Comparison of ENCODE assay signal across 20 cellular contexts in the genomic region with DNA sequence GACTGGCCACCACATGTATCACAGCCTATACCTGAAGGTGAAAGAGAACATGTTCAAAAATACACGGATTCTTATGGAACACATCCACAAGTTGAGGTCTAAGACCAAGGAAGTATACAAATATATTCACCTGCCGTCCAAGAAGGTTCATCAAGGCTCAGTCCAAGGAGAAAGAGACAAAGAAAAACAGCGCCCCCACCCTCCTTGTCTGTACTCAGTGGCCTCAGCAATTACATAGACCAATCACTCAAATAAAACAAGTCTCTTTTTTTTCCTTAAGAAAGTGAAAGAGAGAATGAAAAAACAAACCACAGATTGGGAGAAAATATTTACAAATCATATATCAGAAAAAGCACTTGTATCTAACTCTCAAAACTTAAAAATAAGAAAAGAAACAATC. TPM values are rescaled to one million over a fixed set of nuclear protein-coding genes. Genes with fewer than 3 reads are reported as not detected.
"Had no signal": no experiment of that assay in that cellular context is flagged by ENCODE, and none has a peak within 500 bp of the region (broad histone marks: within the 10 kb centered on the region; RNA-seq: fewer than 3 reads in every experiment).

No MANE protein-coding gene starts in this region.

- H3K4me1 ChIP-seq: psoas muscle, right lobe of liver, suprapubic skin had no signal

- H3K4me1 Mint-ChIP-seq: activated naive CD8-positive, alpha-beta T cell treated with anti-CD3 and anti-CD28 coated beads, Interleukin-2, amount 50 U/mL, for 24 hours had no signal

- H3K27ac ChIP-seq: psoas muscle, right lobe of liver, suprapubic skin had no signal

- H3K4me3 ChIP-seq: psoas muscle, right lobe of liver, smooth muscle cell, suprapubic skin had no signal

- DNase-seq: activated CD4-positive, CD25-positive, alpha-beta regulatory T cell treated with anti-CD3 and anti-CD28 coated beads, Interleukin-2, amount 50 U/mL, for 72 hours; activated naive CD4-positive, alpha-beta T cell treated with anti-CD3 and anti-CD28 coated beads for 36 hours; activated naive CD8-positive, alpha-beta T cell treated with anti-CD3 and anti-CD28 coated beads, Interleukin-2, amount 50 U/mL, for 24 hours; activated T-cell treated with anti-CD3 and anti-CD28 coated beads, Interleukin-2, amount 50 U/mL, for 1 hour; islet precursor cell; midbrain; psoas muscle; stimulated activated CD4-positive, alpha-beta T cell treated with anti-CD3 and anti-CD28 coated beads, Interleukin-4, amount 100 ng/mL, for 4 hours; stimulated activated CD8-positive, alpha-beta memory T cell treated with anti-CD3 and anti-CD28 coated beads, Interleukin-4, amount 100 ng/mL, for 48 hours; trophoblast cell had no signal

- H3K9me3 Mint-ChIP-seq: activated naive CD4-positive, alpha-beta T cell treated with anti-CD3 and anti-CD28 coated beads for 36 hours; activated naive CD8-positive, alpha-beta T cell treated with anti-CD3 and anti-CD28 coated beads, Interleukin-2, amount 50 U/mL, for 24 hours; activated T-helper 2 cell treated with anti-CD3 and anti-CD28 coated beads, Interferon-gamma antibody, Interleukin-2, Interleukin-4, amounts not matched to agents 10 μg/mL and 5 μg/mL and 100 μg/mL, durations not matched to agents 14 hours and 24 hours and 36 hours; stimulated activated naive CD8-positive, alpha-beta T cell treated with anti-CD3 and anti-CD28 coated beads, Interleukin-15, Interleukin-2, amounts not matched to agents 100 ng/mL and 50 ng/mL, for 24 hours had no signal

- H3K27ac Mint-ChIP-seq: activated naive CD4-positive, alpha-beta T cell treated with anti-CD3 and anti-CD28 coated beads for 36 hours; activated naive CD8-positive, alpha-beta T cell treated with anti-CD3 and anti-CD28 coated beads, Interleukin-2, amount 50 U/mL, for 24 hours; activated T-helper 2 cell treated with anti-CD3 and anti-CD28 coated beads, Interferon-gamma antibody, Interleukin-2, Interleukin-4, amounts not matched to agents 10 μg/mL and 5 μg/mL and 100 μg/mL, durations not matched to agents 14 hours and 24 hours and 36 hours; stimulated activated naive CD8-positive, alpha-beta T cell treated with anti-CD3 and anti-CD28 coated beads, Interleukin-15, Interleukin-2, amounts not matched to agents 100 ng/mL and 50 ng/mL, for 24 hours had no signal

- H3K9me3 ChIP-seq: psoas muscle, suprapubic skin had no signal

- H3K27me3 ChIP-seq: right lobe of liver had no signal

- H3K36me3 ChIP-seq: right lobe of liver, suprapubic skin had no signal

- H3K4me3 Mint-ChIP-seq: activated naive CD4-positive, alpha-beta T cell treated with anti-CD3 and anti-CD28 coated beads for 36 hours; activated naive CD8-positive, alpha-beta T cell treated with anti-CD3 and anti-CD28 coated beads, Interleukin-2, amount 50 U/mL, for 24 hours; stimulated activated naive CD8-positive, alpha-beta T cell treated with anti-CD3 and anti-CD28 coated beads, Interleukin-15, Interleukin-2, amounts not matched to agents 100 ng/mL and 50 ng/mL, for 24 hours had no signal

- H3K4me2 ChIP-seq: smooth muscle cell had no signal

RNA-seq across cellular contexts. Expression of gene CPXM1, which starts 19.5 kb away (rescaled TPM):
- total RNA-seq: myocyte had no signal

RNA-seq across cellular contexts. Expression of gene C20orf141, which starts 33.8 kb away (rescaled TPM):
- total RNA-seq: activated naive CD4-positive, alpha-beta T cell treated with anti-CD3 and anti-CD28 coated beads for 36 hours; activated T-helper 2 cell treated with anti-CD3 and anti-CD28 coated beads, Interferon-gamma antibody, Interleukin-2, Interleukin-4, amounts not matched to agents 10 μg/mL and 5 μg/mL and 100 μg/mL, durations not matched to agents 14 hours and 24 hours and 36 hours; astrocyte; dermis microvascular lymphatic vessel endothelial cell; lung microvascular endothelial cell; myocyte; osteocyte; psoas muscle; right lobe of liver; smooth muscle cell; suprapubic skin had no signal

RNA-seq across cellular contexts. Expression of gene TMEM239, which starts 35.2 kb away (rescaled TPM):
- total RNA-seq: activated naive CD4-positive, alpha-beta T cell treated with anti-CD3 and anti-CD28 coated beads for 36 hours; activated T-helper 2 cell treated with anti-CD3 and anti-CD28 coated beads, Interferon-gamma antibody, Interleukin-2, Interleukin-4, amounts not matched to agents 10 μg/mL and 5 μg/mL and 100 μg/mL, durations not matched to agents 14 hours and 24 hours and 36 hours; astrocyte; dermis microvascular lymphatic vessel endothelial cell; lung microvascular endothelial cell; myocyte; osteocyte; psoas muscle; right lobe of liver; smooth muscle cell had no signal
